Comparison of ENCODE assay signal across 8 cellular contexts in genomic region chr12:109998241-109998903, GRCh38. TPM values are rescaled to one million over a fixed set of nuclear protein-coding genes. Genes with fewer than 3 reads are reported as not detected.
DNase-seq lines count a peak whose midpoint lies in the region; ATAC-seq and TF ChIP-seq lines count a peak whose summit lies in the region.

No MANE protein-coding gene starts in this region.

- peak overlapping the region; percentile 96; the same call in 1 of the 2 replicates for H3K27ac ChIP-seq in HUES6 (ENCODE audit: low read depth, low read length)
- peak overlapping the region; percentile 99 for H3K27ac ChIP-seq in brain microvascular endothelial cell

- H3K36me3 ChIP-seq in HUES6 (ENCODE audit: control insufficient read depth, insufficient read depth, low read length) (no peaks in the 10 kb centered on the region), brain microvascular endothelial cell (replicated peaks) (peaks cover 4% of the 10 kb centered on the region)

- H3K9me3 ChIP-seq in HUES6 (ENCODE audit: control insufficient read depth, insufficient read depth, low read depth, low read length): no peaks in the 10 kb centered on the region

- H3K4me3 ChIP-seq in AG10803 (ENCODE audit: low read length) (peak overlapping the region; percentile 94), HUES6 (ENCODE audit: low read depth, low read length) (peak overlapping the region; percentile 86), brain microvascular endothelial cell (ENCODE audit: low read depth, low read length) (peak overlapping the region; percentile 74)

- no peak for TF ChIP-seq CTCF in AG10803 (conservative IDR thresholded peaks at IDR 0.05; ENCODE audit: low read length)
- no peak for TF ChIP-seq CTCF in brain microvascular endothelial cell (IDR thresholded peaks at IDR 0.05; ENCODE audit: low read depth, low read length, missing control alignments)

- DNase-seq in AG10803 (ENCODE audit: low read depth): peak; percentile 94
- DNase-seq in brain microvascular endothelial cell: no peak
- peak; percentile 80 for DNase-seq in myocyte (ENCODE audit: low read depth)
- no peak for DNase-seq in SIG-M5 treated with dmso at 0.1 percent for 504 hours (lab: John Stamatoyannopoulos, UW; ENCODE audit: unreplicated experiment)

- ATAC-seq in HG03378 (IDR thresholded peaks at IDR 0.05; ENCODE audit: unreplicated experiment) (no peak), HG03460 (IDR thresholded peaks at IDR 0.05; ENCODE audit: unreplicated experiment) (no peak), GM21381 (IDR thresholded peaks at IDR 0.05; ENCODE audit: unreplicated experiment) (no peak)

- in situ Hi-C loops in brain microvascular endothelial cell (cut with HindIII; ENCODE audit: low pct_ligation_motif_present, low sequenced_read_pairs): no loop called here

- peak overlapping the region; percentile 99 for H3K9ac ChIP-seq in HUES6 (ENCODE audit: low read length)

- peaks cover 20% of the 10 kb centered on the region for H3K4me1 ChIP-seq in HUES6 (ENCODE audit: control insufficient read depth, insufficient read depth, low read length)

- H3K27me3 ChIP-seq in HUES6 (ENCODE audit: control insufficient read depth, insufficient read depth, low read length): peaks cover 8% of the 10 kb centered on the region
- H3K27me3 ChIP-seq in brain microvascular endothelial cell (replicated peaks): no peaks in the 10 kb centered on the region

RNA-seq across cellular contexts. Expression of gene ANKRD13A, which starts 0.9 kb away (rescaled TPM):
- 52.4 and 66.6 TPM in 2 replicates for total RNA-seq in myocyte
- polyA plus RNA-seq in myocyte (2012): 27.3 TPM

RNA-seq across cellular contexts. Expression of gene GIT2, which starts 2.2 kb away (rescaled TPM):
- total RNA-seq in myocyte: 26.7 and 34.2 TPM in 2 replicates
- 24.3 TPM for polyA plus RNA-seq in myocyte (2012)

RNA-seq across cellular contexts. Expression of gene C12orf76, which starts 50.0 kb away (rescaled TPM):
- total RNA-seq in myocyte: 10.7 and 11.8 TPM in 2 replicates
- polyA plus RNA-seq in myocyte (2012): 13.7 TPM

Comparison
In these comparisons a context has a peak if more than half of its experiments do, and no peak if none do; other contexts are left out.
1. DNase-seq: peak in AG10803 (single experiment) and myocyte (single experiment); none in brain microvascular endothelial cell (single experiment) and SIG-M5 treated with dmso at 0.1 percent for 504 hours (single experiment).
2. Peak in every context shown above with its lines, with median percentiles within 50 percentile points of each other: H3K4me3 ChIP-seq.